18 cellular contexts compared by ENCODE assay signal in genomic region chr5:55154893-55155292, GRCh38. TPM values are rescaled to one million over a fixed set of nuclear protein-coding genes. Genes with fewer than 3 reads are reported as not detected.
A peak's percentile ranks its signal among the peaks of the same experiment; 100 is the strongest.
DNase-seq lines count a peak whose midpoint lies in the region; ATAC-seq and TF ChIP-seq lines count a peak whose summit lies in the region.
"Had no signal": no experiment of that assay in that cellular context is flagged by ENCODE, and none has a peak within 500 bp of the region (broad histone marks: within the 10 kb centered on the region; RNA-seq: fewer than 3 reads in every experiment).

No MANE protein-coding gene starts in this region.

- H3K79me2 ChIP-seq in GM23338 (replicated peaks; ENCODE audit: insufficient read depth), result no peaks in the 10 kb centered on the region

- no peak overlapping the region for H3K4me2 ChIP-seq in GM23338

- ATAC-seq in GM23338 (no peak), HG02981 (IDR thresholded peaks at IDR 0.05; ENCODE audit: unreplicated experiment) (no peak)
- ATAC-seq in activated CD8-positive, alpha-beta T cell treated with anti-CD3 and anti-CD28 coated beads, Interleukin-2, amount 10 ng/mL, durations not matched to agents 7 days and 5 days, result no peak
- ATAC-seq: activated T-helper 17 cell treated with anti-CD3 and anti-CD28 coated beads, Interleukin-2, amount 50 U/mL, for 72 hours; CD8-positive, alpha-beta T cell had no signal

- no peaks in the 10 kb centered on the region for H3K36me3 Mint-ChIP-seq in GM23338 (ENCODE audit: low read depth)
- no peaks in the 10 kb centered on the region for H3K36me3 Mint-ChIP-seq in activated CD8-positive, alpha-beta T cell treated with anti-CD3 and anti-CD28 coated beads, Interleukin-2, amount 10 ng/mL, durations not matched to agents 7 days and 5 days (ENCODE audit: low read depth)
- H3K36me3 Mint-ChIP-seq: CD8-positive, alpha-beta T cell had no signal

- no peak overlapping the region for H3K27ac ChIP-seq in GM23338 (ENCODE audit: low read depth)
- H3K27ac ChIP-seq: neutrophil, vagina had no signal

- no peaks in the 10 kb centered on the region for H3K27me3 ChIP-seq in GM23338 (ENCODE audit: insufficient read depth)
- H3K27me3 ChIP-seq: vagina had no signal

- H3K4me3 Mint-ChIP-seq in GM23338, result no peak overlapping the region
- H3K4me3 Mint-ChIP-seq in activated CD8-positive, alpha-beta T cell treated with anti-CD3 and anti-CD28 coated beads, Interleukin-2, amount 10 ng/mL, durations not matched to agents 7 days and 5 days, result no peak overlapping the region
- H3K4me3 Mint-ChIP-seq: activated T-helper 17 cell treated with anti-CD3 and anti-CD28 coated beads, Interleukin-2, amount 50 U/mL, for 72 hours; CD8-positive, alpha-beta T cell; stimulated activated naive CD8-positive, alpha-beta T cell treated with anti-CD3 and anti-CD28 coated beads, Interleukin-15, Interleukin-2, amounts not matched to agents 100 ng/mL and 50 ng/mL, for 24 hours had no signal

- no peak for TF ChIP-seq CTCF in GM23338 (conservative IDR thresholded peaks at IDR 0.05; ENCODE audit: low read depth in 2 of 2)
- TF ChIP-seq CTCF in foreskin fibroblast (IDR thresholded peaks at IDR 0.05; ENCODE audit: low read depth, low read length), result no peak

- CTCF ChIA-PET in activated CD8-positive, alpha-beta T cell treated with anti-CD3 and anti-CD28 coated beads, Interleukin-2, amount 10 ng/mL, durations not matched to agents 7 days and 5 days (lab: Charles Lee), result no interaction called here

- H3K4me1 Mint-ChIP-seq in GM23338, result no peaks in the 10 kb centered on the region
- H3K4me1 Mint-ChIP-seq in activated CD8-positive, alpha-beta T cell treated with anti-CD3 and anti-CD28 coated beads, Interleukin-2, amount 10 ng/mL, durations not matched to agents 7 days and 5 days (ENCODE audit: low read depth), result peaks cover 2% of the 10 kb centered on the region
- H3K4me1 Mint-ChIP-seq: activated T-helper 17 cell treated with anti-CD3 and anti-CD28 coated beads, Interleukin-2, amount 50 U/mL, for 72 hours had no signal

- no peaks in the 10 kb centered on the region for H3F3A ChIP-seq in GM23338 (replicated peaks; ENCODE audit: low read depth)

- H3K36me3 ChIP-seq in GM23338 (ENCODE audit: insufficient read depth), result no peaks in the 10 kb centered on the region
- H3K36me3 ChIP-seq: neutrophil, vagina had no signal

- no peaks in the 10 kb centered on the region for H4K20me1 ChIP-seq in GM23338 (replicated peaks; ENCODE audit: insufficient read depth)

- peaks cover 2% of the 10 kb centered on the region; the same call in 2 of the 3 replicates for H3K9me3 Mint-ChIP-seq in GM23338
- no peaks in the 10 kb centered on the region for H3K9me3 Mint-ChIP-seq in activated CD8-positive, alpha-beta T cell treated with anti-CD3 and anti-CD28 coated beads, Interleukin-2, amount 10 ng/mL, durations not matched to agents 7 days and 5 days (ENCODE audit: insufficient read depth)
- H3K9me3 Mint-ChIP-seq: activated T-helper 17 cell treated with anti-CD3 and anti-CD28 coated beads, Interleukin-2, amount 50 U/mL, for 72 hours; CD8-positive, alpha-beta T cell; stimulated activated naive CD8-positive, alpha-beta T cell treated with anti-CD3 and anti-CD28 coated beads, Interleukin-15, Interleukin-2, amounts not matched to agents 100 ng/mL and 50 ng/mL, for 24 hours had no signal

- no peak overlapping the region for H3K4me3 ChIP-seq in GM23338
- H3K4me3 ChIP-seq in foreskin fibroblast (ENCODE audit: low read depth in 1 of 2, low read length in 2 of 2), result no peak overlapping the region
- H3K4me3 ChIP-seq: vagina had no signal

- DNase-seq in GM23338 (ENCODE audit: low spot score) (no peak), amniotic stem cell (lab: John Stamatoyannopoulos, UW) (peak; percentile 34), foreskin fibroblast (peak; percentile 45 to 72), NCI-H1930 (lab: John Stamatoyannopoulos, UW) (no peak)
- DNase-seq in activated CD8-positive, alpha-beta T cell treated with anti-CD3 and anti-CD28 coated beads, Interleukin-2, amount 10 ng/mL, durations not matched to agents 7 days and 5 days, result no peak
- DNase-seq in stimulated activated CD4-positive, alpha-beta T cell treated with anti-CD3 and anti-CD28 coated beads, Interleukin-2, amount 100 ng/mL, for 24 hours, result no peak
- DNase-seq: CD8-positive, alpha-beta T cell; foreskin melanocyte; Karpas-422; NCI-H146 had no signal

- no peak overlapping the region for H3K27ac Mint-ChIP-seq in GM23338
- H3K27ac Mint-ChIP-seq in activated CD8-positive, alpha-beta T cell treated with anti-CD3 and anti-CD28 coated beads, Interleukin-2, amount 10 ng/mL, durations not matched to agents 7 days and 5 days, result no peak overlapping the region
- H3K27ac Mint-ChIP-seq: activated T-helper 17 cell treated with anti-CD3 and anti-CD28 coated beads, Interleukin-2, amount 50 U/mL, for 72 hours; CD8-positive, alpha-beta T cell; stimulated activated naive CD8-positive, alpha-beta T cell treated with anti-CD3 and anti-CD28 coated beads, Interleukin-15, Interleukin-2, amounts not matched to agents 100 ng/mL and 50 ng/mL, for 24 hours had no signal

- POLR2A ChIA-PET in activated CD8-positive, alpha-beta T cell treated with anti-CD3 and anti-CD28 coated beads, Interleukin-2, amount 10 ng/mL, durations not matched to agents 7 days and 5 days (lab: Charles Lee), result no interaction called here

- no peaks in the 10 kb centered on the region for H3K9me2 ChIP-seq in GM23338 (ENCODE audit: insufficient read depth)

- H2AFZ ChIP-seq in GM23338, result peak overlapping the region; percentile 9; the same call in 1 of the 2 replicates

- no peaks in the 10 kb centered on the region for H3K4me1 ChIP-seq in GM23338 (ENCODE audit: insufficient read depth)
- H3K4me1 ChIP-seq: vagina had no signal

- peaks cover 2% of the 10 kb centered on the region for H3K27me3 Mint-ChIP-seq in GM23338 (ENCODE audit: insufficient read depth, low read depth, poor library complexity)
- peaks cover 49% of the 10 kb centered on the region for H3K27me3 Mint-ChIP-seq in activated CD8-positive, alpha-beta T cell treated with anti-CD3 and anti-CD28 coated beads, Interleukin-2, amount 10 ng/mL, durations not matched to agents 7 days and 5 days (ENCODE audit: low read depth)

TF ChIP-seq in GM23338, 12 proteins besides CTCF, POLR2A, EP300 and RAD21 (continues in another document):
- TF ChIP-seq ZNF331 (CRISPR knock-in tag; IDR thresholded peaks at IDR 0.05; ENCODE audit: low read depth), result no peak
- TF ChIP-seq CREB1 (CRISPR knock-in tag; IDR thresholded peaks at IDR 0.05; ENCODE audit: low read depth), result no peak

RNA-seq across cellular contexts. Expression of gene GPX8, which starts 5.1 kb away (rescaled TPM):
- 52.1 and 64.4 TPM in 2 replicates for total RNA-seq in GM23338 (2014; rRNA removed; shearing (Covaris generic))
- 59.1 and 66.1 TPM in 2 replicates for polyA plus RNA-seq in GM23338 (2016; fragmentation: Nextera tagmentation; extraction: Ambion mirVana)
- total RNA-seq in activated CD8-positive, alpha-beta T cell treated with anti-CD3 and anti-CD28 coated beads, Interleukin-2, amount 10 ng/mL, durations not matched to agents 7 days and 5 days, result not detected
- total RNA-seq: activated T-helper 17 cell treated with anti-CD3 and anti-CD28 coated beads, Interleukin-2, amount 50 U/mL, for 72 hours; CD8-positive, alpha-beta T cell; OCI-LY7 had no signal

RNA-seq across cellular contexts. Expression of gene CDC20B, which starts 18.1 kb away (rescaled TPM):
- total RNA-seq in GM23338 (2014; rRNA removed; shearing (Covaris generic)), result not detected in 2 replicates
- polyA plus RNA-seq in GM23338 (2016; fragmentation: Nextera tagmentation; extraction: Ambion mirVana), result not detected in 2 replicates
- under 1 TPM; 0.13 to 0.16 TPM for total RNA-seq in activated CD8-positive, alpha-beta T cell treated with anti-CD3 and anti-CD28 coated beads, Interleukin-2, amount 10 ng/mL, durations not matched to agents 7 days and 5 days
- total RNA-seq: activated T-helper 17 cell treated with anti-CD3 and anti-CD28 coated beads, Interleukin-2, amount 50 U/mL, for 72 hours; CD8-positive, alpha-beta T cell; mesenteric fat pad; NCI-H460; OCI-LY7; vagina had no signal

RNA-seq across cellular contexts. Expression of gene GZMA, which starts 52.4 kb away (rescaled TPM):
- not detected in 2 replicates for total RNA-seq in GM23338 (2014; rRNA removed; shearing (Covaris generic))
- not detected in 2 replicates for polyA plus RNA-seq in GM23338 (2016; fragmentation: Nextera tagmentation; extraction: Ambion mirVana)
- total RNA-seq in activated CD8-positive, alpha-beta T cell treated with anti-CD3 and anti-CD28 coated beads, Interleukin-2, amount 10 ng/mL, durations not matched to agents 7 days and 5 days, result 100 to 1,000 TPM; 356 to 365 TPM
- total RNA-seq: NCI-H460, OCI-LY7 had no signal

Comparison
In these comparisons a context has a peak if more than half of its experiments do, and no peak if none do; other contexts are left out.
1. DNase-seq: peak in amniotic stem cell (single experiment) and foreskin fibroblast (2 of 2); none in GM23338 (single experiment), activated CD8-positive, alpha-beta T cell treated with anti-CD3 and anti-CD28 coated beads, Interleukin-2, amount 10 ng/mL, durations not matched to agents 7 days and 5 days (single experiment), stimulated activated CD4-positive, alpha-beta T cell treated with anti-CD3 and anti-CD28 coated beads, Interleukin-2, amount 100 ng/mL, for 24 hours (0 of 2) and NCI-H1930 (0 of 2).
2. RNA of gene GPX8, which starts 5.1 kb away (total RNA-seq): 52.1 to 64.4 TPM in GM23338; not detected in activated CD8-positive, alpha-beta T cell treated with anti-CD3 and anti-CD28 coated beads, Interleukin-2, amount 10 ng/mL, durations not matched to agents 7 days and 5 days; every median in the first group is over 10 times any median in the second.
3. RNA of gene GZMA, which starts 52.4 kb away (total RNA-seq): 356 to 365 TPM in activated CD8-positive, alpha-beta T cell treated with anti-CD3 and anti-CD28 coated beads, Interleukin-2, amount 10 ng/mL, durations not matched to agents 7 days and 5 days; not detected in GM23338; every median in the first group is over 100 times any median in the second.